Comparison of ENCODE assay signal across 9 cellular contexts in the genomic region with DNA sequence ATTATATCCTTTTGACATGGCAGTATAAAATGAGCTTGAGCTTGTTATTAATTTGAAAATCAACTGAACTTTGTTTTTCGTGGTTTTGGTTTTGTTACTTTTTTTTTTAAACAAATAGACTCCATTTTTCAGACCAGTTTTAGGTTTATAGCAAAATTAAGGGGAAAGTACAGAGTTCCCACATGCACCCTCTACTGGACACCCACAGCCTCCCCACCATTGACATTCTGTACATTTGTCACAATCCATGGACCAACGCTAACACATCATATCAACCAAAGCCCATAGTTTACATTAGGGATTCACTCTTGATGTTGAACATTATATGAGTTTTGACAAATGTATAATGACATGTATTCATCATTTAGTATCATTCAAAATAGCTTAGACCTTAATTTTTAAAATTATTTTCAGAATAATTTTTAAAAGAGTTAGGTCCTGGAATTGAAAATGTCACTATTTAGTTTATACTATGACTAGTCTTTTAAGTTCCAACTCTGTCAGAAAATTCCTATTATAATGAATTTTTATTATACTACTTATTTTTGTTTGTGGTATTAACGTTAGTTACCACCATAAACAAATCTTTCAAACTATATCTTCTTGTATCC. TPM values are rescaled to one million over a fixed set of nuclear protein-coding genes. Genes with fewer than 3 reads are reported as not detected.
DNase-seq lines count a peak whose midpoint lies in the region; ATAC-seq, FAIRE-seq and TF ChIP-seq lines count a peak whose summit lies in the region.
"Had no signal": no experiment of that assay in that cellular context is flagged by ENCODE, and none has a peak within 500 bp of the region (broad histone marks: within the 10 kb centered on the region; RNA-seq: fewer than 3 reads in every experiment).

No MANE protein-coding gene starts in this region.

- H3K27me3 Mint-ChIP-seq in stimulated activated naive CD8-positive, alpha-beta T cell treated with anti-CD3 and anti-CD28 coated beads, Interleukin-15, amount 100 ng/mL, for 72 hours = no peaks in the 10 kb centered on the region

- no peak for DNase-seq in stimulated activated naive CD8-positive, alpha-beta T cell treated with anti-CD3 and anti-CD28 coated beads, Interleukin-15, amount 100 ng/mL, for 72 hours
- no peak for DNase-seq in stimulated activated naive CD8-positive, alpha-beta T cell treated with anti-CD3 and anti-CD28 coated beads, Interleukin-15, Interleukin-2, amounts not matched to agents 100 U/mL and 50 U/mL, for 24 hours
- DNase-seq in NCI-H82 (lab: John Stamatoyannopoulos, UW) (peak; percentile 78), esophagus muscularis mucosa (ENCODE audit: extremely low spot score) (no peak), urothelium cell line (ENCODE audit: low spot score) (peak; percentile 21)
- no peak for DNase-seq in stimulated activated effector memory CD8-positive, alpha-beta T cell treated with anti-CD3 and anti-CD28 coated beads, Interleukin-12 subunit alpha, Interleukin-12 subunit beta, amount 100 ng/mL, for 72 hours (ENCODE audit: low spot score in 2 of 2)
- DNase-seq in effector memory CD4-positive, alpha-beta T cell = no peak
- DNase-seq: activated naive CD4-positive, alpha-beta T cell treated with Interleukin-2 at 50 U/mL for 16 hours had no signal

- no peaks in the 10 kb centered on the region for H3K36me3 ChIP-seq in esophagus muscularis mucosa
- H3K36me3 ChIP-seq in effector memory CD4-positive, alpha-beta T cell (ENCODE audit: control insufficient read depth, insufficient read depth, low read length) = no peaks in the 10 kb centered on the region

- TF ChIP-seq POLR2A in esophagus muscularis mucosa (IDR thresholded peaks at IDR 0.05; ENCODE audit: low read depth) = no peak

- H3K27ac Mint-ChIP-seq in stimulated activated naive CD8-positive, alpha-beta T cell treated with anti-CD3 and anti-CD28 coated beads, Interleukin-15, amount 100 ng/mL, for 72 hours = no peak overlapping the region
- H3K27ac Mint-ChIP-seq in stimulated activated effector memory CD8-positive, alpha-beta T cell treated with anti-CD3 and anti-CD28 coated beads, Interleukin-12 subunit alpha, Interleukin-12 subunit beta, amount 100 ng/mL, for 72 hours = no peak overlapping the region

- peak; percentile 50 for ATAC-seq in stimulated activated naive CD8-positive, alpha-beta T cell treated with anti-CD3 and anti-CD28 coated beads, Interleukin-15, amount 100 ng/mL, for 72 hours
- ATAC-seq in stimulated activated naive CD8-positive, alpha-beta T cell treated with anti-CD3 and anti-CD28 coated beads, Interleukin-15, Interleukin-2, amounts not matched to agents 100 U/mL and 50 U/mL, for 24 hours = no peak
- no peak for ATAC-seq in stimulated activated effector memory CD8-positive, alpha-beta T cell treated with anti-CD3 and anti-CD28 coated beads, Interleukin-12 subunit alpha, Interleukin-12 subunit beta, amount 100 ng/mL, for 72 hours
- no peak for ATAC-seq in HG03039 (IDR thresholded peaks at IDR 0.05; ENCODE audit: unreplicated experiment)

- TF ChIP-seq CTCF in esophagus muscularis mucosa (IDR thresholded peaks at IDR 0.05) = peak; percentile 48 to 58 (median 57)

- H3K4me3 ChIP-seq in esophagus muscularis mucosa = no peak overlapping the region
- H3K4me3 ChIP-seq in effector memory CD4-positive, alpha-beta T cell (ENCODE audit: insufficient read depth, low read depth, low read length, poor library complexity, severe bottlenecking) = no peak overlapping the region

- no peaks in the 10 kb centered on the region for H3K9me3 ChIP-seq in esophagus muscularis mucosa
- no peaks in the 10 kb centered on the region for H3K9me3 ChIP-seq in effector memory CD4-positive, alpha-beta T cell (ENCODE audit: control insufficient read depth, low read length)

- FAIRE-seq in urothelium cell line (lab: Jason Lieb, UNC) = no peak

- no peak for TF ChIP-seq EP300 in esophagus muscularis mucosa (IDR thresholded peaks at IDR 0.05)

- H3K27ac ChIP-seq in esophagus muscularis mucosa (replicated peaks in 1 of 4) = no peak overlapping the region
- no peak overlapping the region for H3K27ac ChIP-seq in effector memory CD4-positive, alpha-beta T cell (ENCODE audit: insufficient read depth, low read length, poor library complexity, severe bottlenecking)

- H3K4me3 Mint-ChIP-seq in stimulated activated naive CD8-positive, alpha-beta T cell treated with anti-CD3 and anti-CD28 coated beads, Interleukin-15, amount 100 ng/mL, for 72 hours = no peak overlapping the region
- no peak overlapping the region for H3K4me3 Mint-ChIP-seq in stimulated activated effector memory CD8-positive, alpha-beta T cell treated with anti-CD3 and anti-CD28 coated beads, Interleukin-12 subunit alpha, Interleukin-12 subunit beta, amount 100 ng/mL, for 72 hours

- H3K4me1 Mint-ChIP-seq in stimulated activated naive CD8-positive, alpha-beta T cell treated with anti-CD3 and anti-CD28 coated beads, Interleukin-15, amount 100 ng/mL, for 72 hours = no peaks in the 10 kb centered on the region
- H3K4me1 Mint-ChIP-seq in stimulated activated effector memory CD8-positive, alpha-beta T cell treated with anti-CD3 and anti-CD28 coated beads, Interleukin-12 subunit alpha, Interleukin-12 subunit beta, amount 100 ng/mL, for 72 hours = no peaks in the 10 kb centered on the region

- 51% methylated on average over 3 of the region's 3 CpGs for WGBS in esophagus muscularis mucosa

- no peaks in the 10 kb centered on the region for H3K27me3 ChIP-seq in esophagus muscularis mucosa
- H3K27me3 ChIP-seq in effector memory CD4-positive, alpha-beta T cell (replicated peaks; ENCODE audit: control insufficient read depth, insufficient read depth, low read length, poor library complexity, severe bottlenecking) = no peaks in the 10 kb centered on the region

- H3K4me1 ChIP-seq in esophagus muscularis mucosa = no peaks in the 10 kb centered on the region
- no peaks in the 10 kb centered on the region for H3K4me1 ChIP-seq in effector memory CD4-positive, alpha-beta T cell (ENCODE audit: control insufficient read depth, insufficient read depth, low read length, poor library complexity, severe bottlenecking)

- intact Hi-C loops in esophagus muscularis mucosa (cut with DNase I) = loop anchor here (10.0 kb wide), 1 partner anchor 56 kb away; no protein-coding TSS in a partner anchor

- H3K9me3 Mint-ChIP-seq in stimulated activated naive CD8-positive, alpha-beta T cell treated with anti-CD3 and anti-CD28 coated beads, Interleukin-15, amount 100 ng/mL, for 72 hours = no peaks in the 10 kb centered on the region
- H3K9me3 Mint-ChIP-seq in stimulated activated effector memory CD8-positive, alpha-beta T cell treated with anti-CD3 and anti-CD28 coated beads, Interleukin-12 subunit alpha, Interleukin-12 subunit beta, amount 100 ng/mL, for 72 hours = no peaks in the 10 kb centered on the region

- no peaks in the 10 kb centered on the region for H3K36me3 Mint-ChIP-seq in stimulated activated effector memory CD8-positive, alpha-beta T cell treated with anti-CD3 and anti-CD28 coated beads, Interleukin-12 subunit alpha, Interleukin-12 subunit beta, amount 100 ng/mL, for 72 hours

RNA-seq across cellular contexts. Expression of gene JMY, which starts 35.3 kb away (rescaled TPM):
- total RNA-seq in esophagus muscularis mucosa = 10 to 100 TPM; 33.2 to 64.2 (median 43.2) TPM

Comparison
In these comparisons a context has a peak if more than half of its experiments do, and no peak if none do; other contexts are left out.
1. DNase-seq: peak in NCI-H82 (single experiment) and urothelium cell line (single experiment); none in stimulated activated naive CD8-positive, alpha-beta T cell treated with anti-CD3 and anti-CD28 coated beads, Interleukin-15, amount 100 ng/mL, for 72 hours (0 of 2), stimulated activated naive CD8-positive, alpha-beta T cell treated with anti-CD3 and anti-CD28 coated beads, Interleukin-15, Interleukin-2, amounts not matched to agents 100 U/mL and 50 U/mL, for 24 hours (single experiment), esophagus muscularis mucosa (single experiment), stimulated activated effector memory CD8-positive, alpha-beta T cell treated with anti-CD3 and anti-CD28 coated beads, Interleukin-12 subunit alpha, Interleukin-12 subunit beta, amount 100 ng/mL, for 72 hours (0 of 2) and effector memory CD4-positive, alpha-beta T cell (0 of 3).